ENCODE assay signal across 14 cellular contexts in the genomic region with DNA sequence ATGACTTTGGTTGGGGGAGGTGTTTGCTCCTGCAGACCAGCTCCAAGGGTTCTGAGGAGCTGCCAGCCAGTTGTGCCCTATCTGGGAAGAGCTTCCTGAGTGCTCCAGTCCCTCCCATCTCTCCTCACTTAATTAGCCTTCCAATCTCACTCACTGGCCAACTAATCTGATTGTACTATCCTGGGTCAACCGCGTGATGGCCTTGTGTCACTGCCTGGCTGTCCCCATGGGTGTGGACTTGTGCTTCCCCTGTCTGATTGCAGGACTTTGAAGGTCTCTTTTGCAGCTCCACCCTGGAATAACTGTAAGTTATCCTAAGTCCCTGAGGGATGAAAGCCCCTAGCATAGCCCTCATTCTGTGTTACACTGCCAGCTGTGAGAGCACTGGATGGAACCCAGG.
DNase-seq lines count a peak whose midpoint lies in the region; ATAC-seq and TF ChIP-seq lines count a peak whose summit lies in the region.
"Had no signal": no experiment of that assay in that cellular context is flagged by ENCODE, and none has a peak within 500 bp of the region (broad histone marks: within the 10 kb centered on the region; RNA-seq: fewer than 3 reads in every experiment).

No MANE protein-coding gene starts in this region.

- H3K36me3 ChIP-seq in WERI-Rb-1 (no peaks in the 10 kb centered on the region), mucosa of descending colon (ENCODE audit: low read depth) (no peaks in the 10 kb centered on the region)

- intact Hi-C loops in mucosa of descending colon (cut with DNase I, micrococcal nuclease): no loop called here

- ATAC-seq in mucosa of descending colon (peak; percentile 91), HG02759 (IDR thresholded peaks at IDR 0.05; ENCODE audit: unreplicated experiment) (no peak)

- H3K27ac ChIP-seq in WERI-Rb-1: no peak overlapping the region
- H3K27ac ChIP-seq: 22Rv1 had no signal

- H3K9me3 ChIP-seq in WERI-Rb-1 (ENCODE audit: severe bottlenecking) (no peaks in the 10 kb centered on the region), mucosa of descending colon (no peaks in the 10 kb centered on the region)

- no peaks in the 10 kb centered on the region for H3K27me3 ChIP-seq in WERI-Rb-1 (ENCODE audit: insufficient read depth, low read depth, severe bottlenecking)

- H3K4me3 ChIP-seq in WERI-Rb-1 (ENCODE audit: low read depth, low read length): no peak overlapping the region
- H3K4me3 ChIP-seq in mucosa of descending colon: no peak overlapping the region

- TF ChIP-seq CTCF in WERI-Rb-1 (IDR thresholded peaks at IDR 0.05; ENCODE audit: low read depth, low read length) (peak; percentile 48; the same call in 1 of the 2 replicates), mucosa of descending colon (IDR thresholded peaks at IDR 0.05) (no peak)

- DNase-seq in NCI-H748 (lab: John Stamatoyannopoulos, UW; ENCODE audit: unreplicated experiment) (peak; percentile 4), NCI-H748 treated with DMSO at 0.1 percent for 48 hours (lab: John Stamatoyannopoulos, UW) (no peak), NCI-H82 treated with DMSO at 0.1 percent for 48 hours (lab: John Stamatoyannopoulos, UW; ENCODE audit: unreplicated experiment) (peak; percentile 39), WERI-Rb-1 (peak; percentile 64), mucosa of descending colon (peak in 2 of 3 donors; percentile 50 to 51), germinal center (ENCODE audit: low spot score) (no peak), NCI-H510A treated with DMSO at 0.1 percent for 48 hours (lab: John Stamatoyannopoulos, UW) (no peak)
- DNase-seq: Calu3; CD4-positive, alpha-beta T cell; H7; NCI-H1417; NCI-H1930 had no signal

- peaks cover 5% of the 10 kb centered on the region for H3K4me1 ChIP-seq in mucosa of descending colon (ENCODE audit: low read depth)

Comparison
In these comparisons a context has a peak if more than half of its experiments do, and no peak if none do; other contexts are left out.
1. DNase-seq: peak in NCI-H748 (single experiment), NCI-H82 treated with DMSO at 0.1 percent for 48 hours (single experiment), WERI-Rb-1 (single experiment) and mucosa of descending colon (2 of 3); none in NCI-H748 treated with DMSO at 0.1 percent for 48 hours (single experiment), germinal center (single experiment) and NCI-H510A treated with DMSO at 0.1 percent for 48 hours (single experiment).